In the genomic region with DNA sequence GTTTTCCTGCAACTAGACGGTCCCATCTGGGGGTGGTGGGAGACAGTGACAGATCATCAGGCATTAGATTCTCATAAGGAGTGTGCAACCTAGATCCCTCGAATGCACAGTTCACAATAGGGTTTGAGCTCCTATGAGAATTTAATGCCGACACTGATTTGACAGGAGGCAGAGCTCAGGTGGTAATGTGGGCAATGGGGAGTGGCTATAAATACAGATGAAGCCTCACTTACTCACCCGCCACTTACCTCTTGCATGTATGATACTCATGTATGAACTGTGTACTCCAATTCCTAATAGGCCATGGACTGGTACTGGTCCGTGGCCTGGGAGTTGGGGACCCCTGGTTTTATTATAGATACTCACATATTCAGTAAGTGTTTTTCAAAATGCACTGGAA, we compare ENCODE assay signal across 28 cellular contexts.
"Had no signal": no experiment of that assay in that cellular context is flagged by ENCODE, and none has a peak within 500 bp of the region (broad histone marks: within the 10 kb centered on the region; RNA-seq: fewer than 3 reads in every experiment).

No MANE protein-coding gene starts in this region.

- DNase-seq: stimulated activated CD4-positive, alpha-beta T cell treated with anti-CD3 and anti-CD28 coated beads, Interleukin-2, amount 100 ng/mL, for 48 hours; stimulated activated CD4-positive, alpha-beta T cell treated with anti-CD3 and anti-CD28 coated beads, Interleukin-4, amount 100 ng/mL, for 1 hour; stimulated activated CD4-positive, alpha-beta T cell treated with anti-CD3 and anti-CD28 coated beads, Interleukin-4, amount 100 ng/mL, for 24 hours; stimulated activated CD4-positive, alpha-beta T cell treated with anti-CD3 and anti-CD28 coated beads, Interleukin-4, amount 100 ng/mL, for 4 hours; stimulated activated CD8-positive, alpha-beta memory T cell treated with anti-CD3 and anti-CD28 coated beads, Interleukin-4, amount 100 ng/mL, for 48 hours; stimulated activated naive B cell treated with anti-CD40 and anti-IgM and Interleukin-4, amounts not matched to agents 10 μg/mL and 1 μg/mL and 100 μg/mL, for 72 hours; stimulated activated naive CD4-positive, alpha-beta T cell; stimulated activated naive CD4-positive, alpha-beta T cell treated with Interleukin-2 at 50 U/mL for 16 hours; stimulated activated naive CD8-positive, alpha-beta T cell treated with anti-CD3 and anti-CD28 coated beads, Interleukin-15, amount 100 ng/mL, for 72 hours; stimulated activated naive CD8-positive, alpha-beta T cell treated with anti-CD3 and anti-CD28 coated beads, Interleukin-15, Interleukin-2, amounts not matched to agents 100 U/mL and 50 U/mL, for 24 hours; stomach; substantia nigra; testis; thyroid gland; tibial artery; transverse colon; trophoblast cell; upper lobe of left lung; upper lobe of right lung; uterus had no signal

- H3K9me3 Mint-ChIP-seq: stimulated activated effector memory CD8-positive, alpha-beta T cell treated with anti-CD3 and anti-CD28 coated beads, Interleukin-12 subunit alpha, Interleukin-12 subunit beta, amount 100 ng/mL, for 72 hours; stimulated activated memory B cell treated with anti-CD40 and anti-IgM and Interleukin-4, amounts not matched to agents 10 μg/mL and 1 μg/mL and 100 μg/mL, for 72 hours; stimulated activated naive B cell treated with anti-CD40 and anti-IgM and Interleukin-4, amounts not matched to agents 10 μg/mL and 1 μg/mL and 100 μg/mL, for 72 hours; stimulated activated naive CD8-positive, alpha-beta T cell treated with anti-CD3 and anti-CD28 coated beads, Interleukin-15, amount 100 ng/mL, for 72 hours; stimulated activated naive CD8-positive, alpha-beta T cell treated with anti-CD3 and anti-CD28 coated beads, Interleukin-15, Interleukin-2, amounts not matched to agents 100 ng/mL and 50 ng/mL, for 24 hours; type B pancreatic cell had no signal

- H3K27me3 ChIP-seq: testis, thyroid gland, transverse colon, upper lobe of left lung, uterus, vagina had no signal

- H3K4me1 Mint-ChIP-seq: stimulated activated effector memory CD8-positive, alpha-beta T cell treated with anti-CD3 and anti-CD28 coated beads, Interleukin-12 subunit alpha, Interleukin-12 subunit beta, amount 100 ng/mL, for 72 hours; stimulated activated memory B cell treated with anti-CD40 and anti-IgM and Interleukin-4, amounts not matched to agents 10 μg/mL and 1 μg/mL and 100 μg/mL, for 72 hours; stimulated activated naive B cell treated with anti-CD40 and anti-IgM and Interleukin-4, amounts not matched to agents 10 μg/mL and 1 μg/mL and 100 μg/mL, for 72 hours; stimulated activated naive CD8-positive, alpha-beta T cell treated with anti-CD3 and anti-CD28 coated beads, Interleukin-15, amount 100 ng/mL, for 72 hours had no signal

- H3K9me3 ChIP-seq: stomach, suprapubic skin, testis, thoracic aorta, thyroid gland, tibial artery, tibial nerve, transverse colon, upper lobe of left lung, upper lobe of right lung, uterus, vagina had no signal

- H3K36me3 ChIP-seq: stomach, suprapubic skin, thoracic aorta, thyroid gland, tibial artery, tibial nerve, transverse colon, upper lobe of left lung, upper lobe of right lung, uterus, vagina had no signal

- H3K4me1 ChIP-seq: stomach, suprapubic skin, testis, thyroid gland, tibial artery, tibial nerve, upper lobe of left lung, upper lobe of right lung, uterus, vagina had no signal

- H3K36me3 Mint-ChIP-seq: stimulated activated effector memory CD8-positive, alpha-beta T cell treated with anti-CD3 and anti-CD28 coated beads, Interleukin-12 subunit alpha, Interleukin-12 subunit beta, amount 100 ng/mL, for 72 hours; stimulated activated memory B cell treated with anti-CD40 and anti-IgM and Interleukin-4, amounts not matched to agents 10 μg/mL and 1 μg/mL and 100 μg/mL, for 72 hours; type B pancreatic cell had no signal

- H3K4me3 Mint-ChIP-seq: stimulated activated effector memory CD8-positive, alpha-beta T cell treated with anti-CD3 and anti-CD28 coated beads, Interleukin-12 subunit alpha, Interleukin-12 subunit beta, amount 100 ng/mL, for 72 hours; stimulated activated memory B cell treated with anti-CD40 and anti-IgM and Interleukin-4, amounts not matched to agents 10 μg/mL and 1 μg/mL and 100 μg/mL, for 72 hours; stimulated activated naive B cell treated with anti-CD40 and anti-IgM and Interleukin-4, amounts not matched to agents 10 μg/mL and 1 μg/mL and 100 μg/mL, for 72 hours; stimulated activated naive CD8-positive, alpha-beta T cell treated with anti-CD3 and anti-CD28 coated beads, Interleukin-15, amount 100 ng/mL, for 72 hours; stimulated activated naive CD8-positive, alpha-beta T cell treated with anti-CD3 and anti-CD28 coated beads, Interleukin-15, Interleukin-2, amounts not matched to agents 100 ng/mL and 50 ng/mL, for 24 hours; type B pancreatic cell had no signal

- ATAC-seq: stimulated activated effector memory CD8-positive, alpha-beta T cell treated with anti-CD3 and anti-CD28 coated beads, Interleukin-12 subunit alpha, Interleukin-12 subunit beta, amount 100 ng/mL, for 72 hours; stimulated activated memory B cell treated with anti-CD40 and anti-IgM and Interleukin-4, amounts not matched to agents 10 μg/mL and 1 μg/mL and 100 μg/mL, for 72 hours; stimulated activated naive B cell treated with anti-CD40 and anti-IgM and Interleukin-4, amounts not matched to agents 10 μg/mL and 1 μg/mL and 100 μg/mL, for 72 hours; stimulated activated naive CD8-positive, alpha-beta T cell treated with anti-CD3 and anti-CD28 coated beads, Interleukin-15, amount 100 ng/mL, for 72 hours; stimulated activated naive CD8-positive, alpha-beta T cell treated with anti-CD3 and anti-CD28 coated beads, Interleukin-15, Interleukin-2, amounts not matched to agents 100 U/mL and 50 U/mL, for 24 hours; upper lobe of right lung had no signal

- H3K27ac ChIP-seq: stomach, suprapubic skin, testis, thoracic aorta, thyroid gland, tibial artery, tibial nerve, transverse colon, upper lobe of left lung, upper lobe of right lung, uterus, vagina had no signal

- H3K27ac Mint-ChIP-seq: stimulated activated effector memory CD8-positive, alpha-beta T cell treated with anti-CD3 and anti-CD28 coated beads, Interleukin-12 subunit alpha, Interleukin-12 subunit beta, amount 100 ng/mL, for 72 hours; stimulated activated memory B cell treated with anti-CD40 and anti-IgM and Interleukin-4, amounts not matched to agents 10 μg/mL and 1 μg/mL and 100 μg/mL, for 72 hours; stimulated activated naive B cell treated with anti-CD40 and anti-IgM and Interleukin-4, amounts not matched to agents 10 μg/mL and 1 μg/mL and 100 μg/mL, for 72 hours; stimulated activated naive CD8-positive, alpha-beta T cell treated with anti-CD3 and anti-CD28 coated beads, Interleukin-15, amount 100 ng/mL, for 72 hours; stimulated activated naive CD8-positive, alpha-beta T cell treated with anti-CD3 and anti-CD28 coated beads, Interleukin-15, Interleukin-2, amounts not matched to agents 100 ng/mL and 50 ng/mL, for 24 hours; type B pancreatic cell had no signal

- H3K4me3 ChIP-seq: stomach, suprapubic skin, testis, thoracic aorta, thyroid gland, tibial artery, tibial nerve, transverse colon, upper lobe of left lung, upper lobe of right lung, uterus, vagina had no signal
